Comparison of ENCODE assay signal across 28 cellular contexts in the genomic region with DNA sequence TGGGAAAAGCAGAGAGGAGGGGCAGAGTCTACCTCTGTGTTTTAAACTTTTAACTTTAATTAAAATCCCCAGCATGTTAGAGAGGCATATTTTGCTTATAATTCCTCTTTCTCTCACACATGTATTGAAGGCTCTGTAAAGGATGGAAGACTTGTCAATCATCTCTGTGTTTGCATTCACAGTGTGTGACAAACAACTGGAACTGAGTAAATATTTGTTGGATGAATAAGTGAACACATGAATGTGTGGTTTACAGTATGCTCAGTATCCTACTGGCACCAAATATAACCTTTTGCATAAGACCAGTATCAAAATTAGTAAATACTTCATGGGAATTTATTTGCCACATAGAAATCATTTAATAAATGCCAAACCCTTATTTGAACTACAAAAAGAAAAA.
"Had no signal": no experiment of that assay in that cellular context is flagged by ENCODE, and none has a peak within 500 bp of the region (broad histone marks: within the 10 kb centered on the region; RNA-seq: fewer than 3 reads in every experiment).

No MANE protein-coding gene starts in this region.

- H3K27ac ChIP-seq: neural progenitor cell, ovary, parathyroid adenoma, psoas muscle, skin epidermis, spleen, suprapubic skin, testis, tibial artery, transverse colon, upper lobe of right lung, uterus had no signal

- H3K36me3 ChIP-seq: neural progenitor cell, ovary, spleen, suprapubic skin, tibial artery, transverse colon, upper lobe of right lung, uterus had no signal

- DNase-seq: natural killer cell; occipital lobe; ovary; posterior cingulate gyrus; psoas muscle; right cardiac atrium; spleen; stimulated activated CD4-positive, alpha-beta T cell treated with anti-CD3 and anti-CD28 coated beads, Interleukin-12 subunit alpha, Interleukin-12 subunit beta, amount 100 ng/mL, for 4 hours; stimulated activated CD4-positive, alpha-beta T cell treated with anti-CD3 and anti-CD28 coated beads, Interleukin-1b, Interleukin-23, amount 100 ng/mL, for 48 hours; stimulated activated CD4-positive, alpha-beta T cell treated with anti-CD3 and anti-CD28 coated beads, Interleukin-4, amount 100 ng/mL, for 1 hour; stimulated activated CD4-positive, alpha-beta T cell treated with anti-CD3 and anti-CD28 coated beads, Interleukin-4, amount 100 ng/mL, for 4 hours; stimulated activated CD8-positive, alpha-beta memory T cell treated with anti-CD3 and anti-CD28 coated beads, Interleukin-4, amount 100 ng/mL, for 48 hours; stimulated activated naive CD4-positive, alpha-beta T cell; stimulated activated naive CD8-positive, alpha-beta T cell treated with anti-CD3 and anti-CD28 coated beads, Interleukin-15, amount 100 ng/mL, for 72 hours; stimulated activated naive CD8-positive, alpha-beta T cell treated with anti-CD3 and anti-CD28 coated beads, Interleukin-15, Interleukin-2, amounts not matched to agents 100 U/mL and 50 U/mL, for 24 hours; substantia nigra; testis; tibial artery; transverse colon; upper lobe of right lung; uterus had no signal

- ATAC-seq: natural killer cell; psoas muscle; right cardiac atrium; sciatic nerve; stimulated activated memory B cell treated with anti-CD40 and anti-IgM and Interleukin-4, amounts not matched to agents 10 μg/mL and 1 μg/mL and 100 μg/mL, for 72 hours; stimulated activated naive CD8-positive, alpha-beta T cell treated with anti-CD3 and anti-CD28 coated beads, Interleukin-15, amount 100 ng/mL, for 72 hours; stimulated activated naive CD8-positive, alpha-beta T cell treated with anti-CD3 and anti-CD28 coated beads, Interleukin-15, Interleukin-2, amounts not matched to agents 100 U/mL and 50 U/mL, for 24 hours; upper lobe of right lung had no signal

- H3K4me1 ChIP-seq: parathyroid adenoma, psoas muscle, testis, tibial artery, transverse colon, upper lobe of right lung, uterus had no signal

- H3K27me3 ChIP-seq: neural progenitor cell, ovary, spleen, suprapubic skin, testis, tibial artery, transverse colon, upper lobe of right lung, uterus had no signal

- H3K4me3 ChIP-seq: neural progenitor cell, ovary, psoas muscle, skin epidermis, smooth muscle cell, spleen, suprapubic skin, testis, tibial artery, transverse colon, upper lobe of right lung, uterus had no signal

- H3K9me3 ChIP-seq: ovary, psoas muscle, suprapubic skin, testis, tibial artery, transverse colon, uterus had no signal
